15 cellular contexts compared by ENCODE assay signal in the genomic region with DNA sequence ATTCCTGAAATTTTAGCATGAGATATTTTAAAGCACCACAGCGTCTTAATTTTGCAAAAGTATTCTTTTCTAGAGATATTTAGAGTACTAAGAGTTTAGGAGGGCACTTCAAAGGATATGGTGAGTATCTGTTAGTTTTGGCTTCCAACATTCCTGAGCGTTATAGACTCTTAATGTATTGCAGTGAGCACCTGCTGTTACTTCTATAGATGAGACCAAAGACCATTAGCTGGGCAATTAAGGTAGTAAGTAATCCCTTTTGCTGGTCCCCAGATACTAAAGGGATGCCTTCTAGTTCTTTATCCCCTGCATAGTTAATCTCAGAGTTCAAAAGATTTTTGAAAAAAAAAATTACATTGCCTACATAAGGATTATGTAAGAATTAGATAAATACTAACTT.
DNase-seq lines count a peak whose midpoint lies in the region; ATAC-seq, FAIRE-seq and TF ChIP-seq lines count a peak whose summit lies in the region.
"Had no signal": no experiment of that assay in that cellular context is flagged by ENCODE, and none has a peak within 500 bp of the region (broad histone marks: within the 10 kb centered on the region; RNA-seq: fewer than 3 reads in every experiment).

No MANE protein-coding gene starts in this region.

- no peaks in the 10 kb centered on the region for H4K20me1 ChIP-seq in GM23338 (replicated peaks; ENCODE audit: insufficient read depth)
- no peaks in the 10 kb centered on the region for H4K20me1 ChIP-seq in H1 (replicated peaks in 1 of 2; ENCODE audit: control insufficient read depth in 1 of 2, insufficient read depth in 2 of 2, low read length in 2 of 2)
- H4K20me1 ChIP-seq in neural progenitor cell (ENCODE audit: low read depth), result no peaks in the 10 kb centered on the region

- H3K18ac ChIP-seq in H1 (ENCODE audit: extremely low read depth, low read length), result no peak overlapping the region

- no peaks in the 10 kb centered on the region for H3K36me3 Mint-ChIP-seq in GM23338 (ENCODE audit: low read depth)
- H3K36me3 Mint-ChIP-seq in neural progenitor cell, result no peaks in the 10 kb centered on the region
- H3K36me3 Mint-ChIP-seq: CD4-positive, CD25-positive, alpha-beta regulatory T cell; CD8-positive, alpha-beta memory T cell had no signal

- H3K9me3 Mint-ChIP-seq in GM23338 (no peaks in the 10 kb centered on the region), neural progenitor cell (peaks cover 10% of the 10 kb centered on the region)

- H2BK15ac ChIP-seq in H1 (ENCODE audit: low read length), result no peak overlapping the region

- H3K4me1 ChIP-seq in GM23338 (ENCODE audit: insufficient read depth), result no peaks in the 10 kb centered on the region
- no peaks in the 10 kb centered on the region for H3K4me1 ChIP-seq in H1 (replicated peaks in 1 of 4; ENCODE audit: control insufficient read depth in 3 of 4, insufficient read depth in 4 of 4, low read length in 3 of 4)
- H3K4me1 ChIP-seq in neural progenitor cell, result peaks cover 14% of the 10 kb centered on the region
- no peaks in the 10 kb centered on the region for H3K4me1 ChIP-seq in stomach
- H3K4me1 ChIP-seq: BE2C had no signal

- H3K9me2 ChIP-seq in GM23338 (ENCODE audit: insufficient read depth), result no peaks in the 10 kb centered on the region

- no peak for TF ChIP-seq POLR2A in H1 (IDR thresholded peaks at IDR 0.05; ENCODE audit: control extremely low read depth in 1 of 2, low read depth in 2 of 2, low read length in 2 of 2)
- TF ChIP-seq POLR2A in stomach (IDR thresholded peaks at IDR 0.05), result no peak

- H2BK12ac ChIP-seq in H1 (ENCODE audit: low read depth, low read length), result no peak overlapping the region

- no peak overlapping the region for H4K8ac ChIP-seq in H1 (ENCODE audit: extremely low read depth, insufficient read depth, low read length)

- no peak overlapping the region for H3K9ac ChIP-seq in H1 (replicated peaks in 1 of 4; ENCODE audit: extremely low read depth in 1 of 4, low read depth in 3 of 4, low read length in 3 of 4)
- no peak overlapping the region for H3K9ac ChIP-seq in neural progenitor cell
- H3K9ac ChIP-seq: GM23248 had no signal

- H2AFZ ChIP-seq in GM23338 (no peak overlapping the region), H1 (ENCODE audit: low read length) (no peak overlapping the region), neural progenitor cell (replicated peaks) (no peak overlapping the region)
- H2AFZ ChIP-seq: GM23248 had no signal

- H3K36me3 ChIP-seq in GM23338 (ENCODE audit: insufficient read depth), result no peaks in the 10 kb centered on the region
- H3K36me3 ChIP-seq in H1 (ENCODE audit: control insufficient read depth in 2 of 4, insufficient read depth in 4 of 4, low read length in 3 of 4), result no peaks in the 10 kb centered on the region
- no peaks in the 10 kb centered on the region for H3K36me3 ChIP-seq in neural progenitor cell
- H3K36me3 ChIP-seq in stomach, result no peaks in the 10 kb centered on the region
- H3K36me3 ChIP-seq: BE2C had no signal

- H3K27me3 Mint-ChIP-seq in GM23338 (ENCODE audit: insufficient read depth, low read depth, poor library complexity) (peaks cover 2% of the 10 kb centered on the region), neural progenitor cell (ENCODE audit: insufficient read depth, low read depth) (peaks cover 9% of the 10 kb centered on the region)
- H3K27me3 Mint-ChIP-seq: CD4-positive, CD25-positive, alpha-beta regulatory T cell; CD8-positive, alpha-beta memory T cell had no signal

- no peak for TF ChIP-seq CTCF in GM23338 (conservative IDR thresholded peaks at IDR 0.05; ENCODE audit: low read depth in 2 of 2)
- TF ChIP-seq CTCF in H1 (IDR thresholded peaks at IDR 0.05; ENCODE audit: control extremely low read depth in 1 of 3, insufficient read depth in 1 of 3, low read depth in 1 of 3, low read length in 3 of 3), result no peak
- TF ChIP-seq CTCF in neural progenitor cell (IDR thresholded peaks at IDR 0.05), result no peak
- no peak for TF ChIP-seq CTCF in stomach (IDR thresholded peaks at IDR 0.05)

- H2AK5ac ChIP-seq in H1 (ENCODE audit: low read depth, low read length), result no peak overlapping the region

- H3K4ac ChIP-seq in H1 (replicated peaks; ENCODE audit: insufficient read length, low read depth, low read length), result no peak overlapping the region

- H3F3A ChIP-seq in GM23338 (replicated peaks; ENCODE audit: low read depth) (no peaks in the 10 kb centered on the region), neural progenitor cell (ENCODE audit: low read depth) (no peaks in the 10 kb centered on the region)

- H3K27ac ChIP-seq in GM23338 (ENCODE audit: low read depth) (no peak overlapping the region), H1 (ENCODE audit: low read depth, low read length) (no peak overlapping the region), neural progenitor cell (no peak overlapping the region), stomach (no peak overlapping the region)
- H3K27ac ChIP-seq: GM23248 had no signal

- no peak overlapping the region for H4K5ac ChIP-seq in H1 (ENCODE audit: insufficient read length, low read depth, low read length)

- ATAC-seq in GM23338, result peak; percentile 34; the same call in 2 of the 3 replicates
- ATAC-seq in GM18873 (IDR thresholded peaks at IDR 0.05; ENCODE audit: low FRiP score, unreplicated experiment), result no peak

- H3K27me3 ChIP-seq in GM23338 (ENCODE audit: insufficient read depth) (peaks cover 27% of the 10 kb centered on the region), H1 (replicated peaks in 1 of 4; ENCODE audit: control insufficient read depth in 3 of 4, extremely low read depth in 1 of 4, insufficient read depth in 3 of 4, low read length in 3 of 4) (0 out of 7 replicates have a peak, but pooled peaks cover 0 to 2% (median 0%) of the 10 kb centered on the region in 4 experiments), neural progenitor cell (no peaks in the 10 kb centered on the region), stomach (no peaks in the 10 kb centered on the region)
- H3K27me3 ChIP-seq: BE2C had no signal

- H3K4me3 ChIP-seq in GM23338 (no peak overlapping the region), H1 (ENCODE audit: extremely low read depth in 1 of 4, insufficient read depth in 2 of 4, low read depth in 3 of 4, low read length in 4 of 4) (no peak overlapping the region), neural progenitor cell (peak overlapping the region; percentile 16), stomach (no peak overlapping the region)
- H3K4me3 ChIP-seq: GM23248 had no signal

- no peak overlapping the region for H3K23ac ChIP-seq in H1 (ENCODE audit: insufficient read length)

- DNase-seq in GM23338 (ENCODE audit: low spot score), result peak; percentile 63
- peak; percentile 93 for DNase-seq in NCI-H82 (lab: John Stamatoyannopoulos, UW)
- no peak for DNase-seq in H1 (ENCODE audit: low read depth in 1 of 2, low spot score in 2 of 2)
- DNase-seq in neural progenitor cell (ENCODE audit: low spot score), result peak; percentile 73
- no peak for DNase-seq in stomach
- DNase-seq: BE2C; C1 segment of cervical spinal cord; CD4-positive, CD25-positive, alpha-beta regulatory T cell; CD8-positive, alpha-beta memory T cell; COR-L47; GM23248; H9 had no signal

- no peak overlapping the region for H3K27ac Mint-ChIP-seq in GM23338
- no peak overlapping the region for H3K27ac Mint-ChIP-seq in neural progenitor cell
- H3K27ac Mint-ChIP-seq: CD4-positive, CD25-positive, alpha-beta regulatory T cell; CD8-positive, alpha-beta memory T cell; H9 had no signal

- H3K9me3 ChIP-seq in H1 (ENCODE audit: insufficient read depth in 2 of 2, low read depth in 1 of 2, low read length in 1 of 2), result no peaks in the 10 kb centered on the region
- H3K9me3 ChIP-seq in neural progenitor cell (ENCODE audit: low read depth), result no peaks in the 10 kb centered on the region
- peaks cover 0 to 8% (median 0%) of the 10 kb centered on the region in 4 donors for H3K9me3 ChIP-seq in stomach
- H3K9me3 ChIP-seq: BE2C had no signal

- no peak overlapping the region for H2BK120ac ChIP-seq in H1 (replicated peaks; ENCODE audit: low read depth, low read length)

- POLR2A ChIA-PET in H1 (lab: Charles Lee; ENCODE audit: partially characterized antibody), result no interaction called here

- no peak overlapping the region for H2BK5ac ChIP-seq in H1 (ENCODE audit: low read depth, low read length)

- TF ChIP-seq RAD21 in H1 (IDR thresholded peaks at IDR 0.05 in 1 of 2, conservative IDR thresholded peaks at IDR 0.05 in 1 of 2; ENCODE audit: low read depth in 2 of 2, low read length in 2 of 2), result no peak

- intact Hi-C loops in stomach (cut with DNase I; ENCODE audit: low total_unique reads), result no loop called here

- no peak overlapping the region for H3K14ac ChIP-seq in H1 (ENCODE audit: insufficient read length)

- H3K79me2 ChIP-seq in GM23338 (replicated peaks; ENCODE audit: insufficient read depth) (no peaks in the 10 kb centered on the region), H1 (ENCODE audit: control insufficient read depth in 1 of 2, insufficient read depth in 2 of 2, low read length in 2 of 2) (no peaks in the 10 kb centered on the region), neural progenitor cell (ENCODE audit: low read depth) (no peaks in the 10 kb centered on the region)

- TF ChIP-seq EP300 in H1 (IDR thresholded peaks at IDR 0.05; ENCODE audit: borderline replicate concordance in 1 of 2, low read depth in 2 of 2, low read length in 2 of 2), result no peak
- TF ChIP-seq EP300 in stomach (IDR thresholded peaks at IDR 0.05), result no peak

- no peak overlapping the region for H4K91ac ChIP-seq in H1 (replicated peaks; ENCODE audit: insufficient read length, low read length)

- H3K23me2 ChIP-seq in H1 (ENCODE audit: low read depth, low read length), result no peaks in the 10 kb centered on the region

- peaks cover 8% of the 10 kb centered on the region; the same call in 2 of the 3 replicates for H3K4me1 Mint-ChIP-seq in GM23338
- peaks cover 5% of the 10 kb centered on the region for H3K4me1 Mint-ChIP-seq in neural progenitor cell
- H3K4me1 Mint-ChIP-seq: CD4-positive, CD25-positive, alpha-beta regulatory T cell; CD8-positive, alpha-beta memory T cell had no signal

- no peaks in the 10 kb centered on the region for H3K79me1 ChIP-seq in H1 (ENCODE audit: low read depth, low read length)

- FAIRE-seq in H1 (lab: Jason Lieb, UNC), result no peak
- FAIRE-seq: G401.6, GM12891 had no signal

- CTCF ChIA-PET in H1 (lab: Charles Lee; ENCODE audit: partially characterized antibody), result interaction anchor here (0.6 to 0.7 kb wide), 3 partner anchors 56 to 493 kb away, joined by 3 to 4 read pairs (median 4); no protein-coding TSS in a partner anchor

- H3K4me3 Mint-ChIP-seq in GM23338 (no peak overlapping the region), neural progenitor cell (no peak overlapping the region)
- H3K4me3 Mint-ChIP-seq: CD4-positive, CD25-positive, alpha-beta regulatory T cell; CD8-positive, alpha-beta memory T cell; H9 had no signal

- no peak overlapping the region for H2BK20ac ChIP-seq in H1 (ENCODE audit: low read length)

- H3K4me2 ChIP-seq in GM23338, result no peak overlapping the region
- H3K4me2 ChIP-seq in H1 (ENCODE audit: insufficient read depth in 1 of 2, low read depth in 2 of 2, low read length in 2 of 2), result no peak overlapping the region
- peak overlapping the region; percentile 63 for H3K4me2 ChIP-seq in neural progenitor cell

- 74% methylated on average over 2 of the region's 2 CpGs; no CpG with 5 or more reads in 1 of the 2 experiments for WGBS in H1 (ENCODE audit: extremely low coverage in 1 of 2, insufficient coverage in 1 of 2, insufficient read length in 1 of 2, insufficient replicate concordance in 2 of 2, low coverage in 1 of 2, low lambda C conversion rate in 2 of 2, missing lambda C conversion rate in 1 of 2), 2 experiments
- WGBS in stomach, 5 donors, result 34 to 66% (median 61%) methylated on average over 2 of the region's 2 CpGs

- H3K56ac ChIP-seq in H1 (replicated peaks; ENCODE audit: insufficient read length, low read depth, low read length), result no peak overlapping the region

Comparison
In these comparisons a context has a peak if more than half of its experiments do, and no peak if none do; other contexts are left out.
1. DNase-seq: peak in GM23338 (single experiment), NCI-H82 (single experiment) and neural progenitor cell (single experiment); none in H1 (0 of 2) and stomach (single experiment).